8 cellular contexts compared by ENCODE assay signal in the genomic region with DNA sequence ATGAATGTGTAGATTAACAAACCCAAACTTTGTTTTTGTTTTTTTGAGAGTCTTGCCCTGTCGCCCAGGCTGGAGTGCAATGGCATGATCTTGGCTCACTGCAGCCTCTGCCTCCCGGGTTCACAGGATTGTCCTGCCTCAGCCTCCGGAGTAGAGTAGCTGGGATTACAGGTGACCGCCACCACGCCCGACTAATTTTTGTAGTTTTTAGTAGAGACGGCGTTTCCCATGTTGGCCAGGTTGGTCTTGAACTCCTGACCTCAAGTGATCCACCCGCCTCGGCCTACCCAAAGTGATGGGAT. TPM values are rescaled to one million over a fixed set of nuclear protein-coding genes. Genes with fewer than 3 reads are reported as not detected.
DNase-seq lines count a peak whose midpoint lies in the region; ATAC-seq, FAIRE-seq and TF ChIP-seq lines count a peak whose summit lies in the region.
"Not testable (repeated sequence)": the region's sequence is repeated elsewhere in the genome, so short reads cannot be mapped to it uniquely, and the experiment has no call there.

No MANE protein-coding gene starts in this region.

- peak overlapping the region; percentile 95 for H3K9ac ChIP-seq in endothelial cell of umbilical vein (replicated peaks; ENCODE audit: extremely low read depth, insufficient read depth, low read length)
- H3K9ac ChIP-seq in kidney (ENCODE audit: low read length in 2 of 2) = peak overlapping the region; percentile 54 to 99
- H3K9ac ChIP-seq in neural progenitor cell = not testable (repeated sequence)

- FAIRE-seq in endothelial cell of umbilical vein (lab: Jason Lieb, UNC) = peak; percentile 50
- not testable (repeated sequence) for FAIRE-seq in kidney (lab: Jason Lieb, UNC)

- POLR2A ChIA-PET in T-cell (lab: Charles Lee) = interaction anchor here (0.6 to 1.7 kb wide), 8 partner anchors 21 to 1521 kb away, joined by 3 to 11 read pairs (median 4); a partner anchor contains a TSS
- POLR2A ChIA-PET in endothelial cell of umbilical vein (lab: Charles Lee) = interaction anchor here (0.6 to 3.0 kb wide), 5 partner anchors 19 to 62 kb away, joined by 3 to 21 read pairs (median 6); a partner anchor contains a TSS

- peaks cover 14% of the 10 kb centered on the region for H3K36me3 Mint-ChIP-seq in T-cell
- not testable (repeated sequence) for H3K36me3 Mint-ChIP-seq in neural progenitor cell

- ATAC-seq in T-cell (replicated peaks in 1 of 4) = not testable (repeated sequence)

- H3K9me3 Mint-ChIP-seq in T-cell, neural progenitor cell: not testable (repeated sequence)

- H3K4me1 ChIP-seq in BE2C; endothelial cell of umbilical vein (ENCODE audit: control insufficient read depth, extremely low read depth, insufficient read depth, low read length); kidney (ENCODE audit: control insufficient read depth in 1 of 2, insufficient read depth in 1 of 2, low read depth in 1 of 2, low read length in 2 of 2); neural progenitor cell: not testable (repeated sequence)
- peaks cover 11 to 24% of the 10 kb centered on the region in 2 donors for H3K4me1 ChIP-seq in adrenal gland (replicated peaks in 1 of 2)

- peaks cover 17% of the 10 kb centered on the region for H3F3A ChIP-seq in neural progenitor cell (ENCODE audit: low read depth)

- peak overlapping the region; percentile 98 to 99 for H3K27ac Mint-ChIP-seq in T-cell
- peak overlapping the region; percentile 90 for H3K27ac Mint-ChIP-seq in neural progenitor cell

- H3K27me3 Mint-ChIP-seq in T-cell; neural progenitor cell (ENCODE audit: insufficient read depth, low read depth): not testable (repeated sequence)

- dilution Hi-C loops in endothelial cell of umbilical vein (cut with MboI; ENCODE audit: extremely low pct_ligation_motif_present, low sequenced_read_pairs) = not testable (repeated sequence)

- not testable (repeated sequence) for H3K27me3 ChIP-seq in BE2C; HL-60 (ENCODE audit: insufficient read depth, poor library complexity, severe bottlenecking); adrenal gland; endothelial cell of umbilical vein (ENCODE audit: control insufficient read depth in 2 of 2, insufficient read depth in 2 of 2, low read length in 2 of 2); neural progenitor cell

- TF ChIP-seq POLR2A in adrenal gland (IDR thresholded peaks at IDR 0.05); endothelial cell of umbilical vein (IDR thresholded peaks at IDR 0.05; ENCODE audit: low read depth, low read length): not testable (repeated sequence)

- not testable (repeated sequence) for DNase-seq in BE2C; HL-60 (ENCODE audit: low read depth in 1 of 2, low spot score in 1 of 2); T-cell; adrenal gland; endothelial cell of umbilical vein (ENCODE audit: low read depth, low spot score); neural progenitor cell (ENCODE audit: low spot score)
- peak; percentile 85 for DNase-seq in kidney
- peak in 3 of 49 donors; percentile 20 to 36 (median 25) for DNase-seq in substantia nigra (lab: John Stamatoyannopoulos, UW)

- H3K79me2 ChIP-seq in endothelial cell of umbilical vein (ENCODE audit: control insufficient read depth, insufficient read depth, low read length) (peaks cover 37% of the 10 kb centered on the region), neural progenitor cell (ENCODE audit: low read depth) (peaks cover 42% of the 10 kb centered on the region)

- not testable (repeated sequence) for BruUV-seq in endothelial cell of umbilical vein (replicated peaks; lab: Mats Ljungman, UMichigan)

- not testable (repeated sequence) for TF ChIP-seq CTCF in BE2C (IDR thresholded peaks at IDR 0.05; ENCODE audit: low read depth, low read length); HL-60 (IDR thresholded peaks at IDR 0.05; ENCODE audit: insufficient read depth, low read length); adrenal gland (IDR thresholded peaks at IDR 0.05); endothelial cell of umbilical vein (IDR thresholded peaks at IDR 0.05; ENCODE audit: extremely low read depth in 1 of 2, insufficient read depth in 1 of 2, low read depth in 1 of 2, low read length in 2 of 2); kidney (IDR thresholded peaks at IDR 0.05; ENCODE audit: borderline replicate concordance, extremely low read depth, insufficient read depth); neural progenitor cell (IDR thresholded peaks at IDR 0.05)

- H3K36me3 ChIP-seq in BE2C = peaks cover 11% of the 10 kb centered on the region
- not testable (repeated sequence) for H3K36me3 ChIP-seq in adrenal gland (replicated peaks in 1 of 2); endothelial cell of umbilical vein (ENCODE audit: control insufficient read depth in 2 of 2, extremely low read depth in 1 of 2, insufficient read depth in 2 of 2, low read length in 2 of 2); kidney (ENCODE audit: control insufficient read depth in 1 of 2, insufficient read depth in 2 of 2, low read length in 2 of 2); neural progenitor cell

- H3K4me2 ChIP-seq in endothelial cell of umbilical vein (ENCODE audit: insufficient read depth, low read length) (peak overlapping the region; percentile 64), neural progenitor cell (peak overlapping the region; percentile 84)

- H3K4me3 Mint-ChIP-seq in T-cell (peak overlapping the region; percentile 91 to 97 (median 95)), neural progenitor cell (peak overlapping the region; percentile 97)

- not testable (repeated sequence) for H4K20me1 ChIP-seq in endothelial cell of umbilical vein (replicated peaks; ENCODE audit: control insufficient read depth, extremely low read depth, insufficient read depth, low read length); neural progenitor cell (ENCODE audit: low read depth)

- intact Hi-C loops in adrenal gland (cut with DNase I); kidney (cut with DNase I): not testable (repeated sequence)
- intact Hi-C loops in endothelial cell of umbilical vein (cut with micrococcal nuclease) = loop anchor here (1.0 to 10.0 kb wide), 5 partner anchors 121 to 582 kb away; a partner anchor contains a TSS

- CTCF ChIA-PET in T-cell (lab: Charles Lee) (interaction anchor here in 1 of 2 donors (0.7 to 3.3 kb wide), 16 partner anchors 10 to 1538 kb away, joined by 3 to 25 read pairs (median 4); a partner anchor contains a TSS), endothelial cell of umbilical vein (lab: Charles Lee) (interaction anchor here (0.9 to 3.0 kb wide), 7 partner anchors 12 to 75 kb away, joined by 3 to 35 read pairs (median 6); a partner anchor contains a TSS)

- peak overlapping the region; percentile 96 for H3K4me3 ChIP-seq in BE2C (ENCODE audit: low read depth, low read length)
- H3K4me3 ChIP-seq in HL-60 (replicated peaks; ENCODE audit: insufficient read depth, low read length) = peak overlapping the region; percentile 87
- H3K4me3 ChIP-seq in adrenal gland = peak overlapping the region; percentile 53 to 88 (median 80)
- peak overlapping the region; percentile 20 to 69 (median 68) for H3K4me3 ChIP-seq in endothelial cell of umbilical vein (replicated peaks in 1 of 3; ENCODE audit: insufficient read depth in 1 of 3, low read depth in 1 of 3, low read length in 3 of 3)
- peak overlapping the region; percentile 86 to 93 for H3K4me3 ChIP-seq in kidney (ENCODE audit: low read length in 2 of 2)
- H3K4me3 ChIP-seq in neural progenitor cell = peak overlapping the region; percentile 64

- peaks cover 20 to 34% (median 29%) of the 10 kb centered on the region in 3 donors for H3K4me1 Mint-ChIP-seq in T-cell
- peaks cover 31% of the 10 kb centered on the region for H3K4me1 Mint-ChIP-seq in neural progenitor cell

- peak overlapping the region; percentile 35 for H2AFZ ChIP-seq in endothelial cell of umbilical vein (ENCODE audit: low read depth, low read length)
- H2AFZ ChIP-seq in neural progenitor cell (replicated peaks) = peak overlapping the region; percentile 81

- not testable (repeated sequence) for H3K9me1 ChIP-seq in endothelial cell of umbilical vein (replicated peaks; ENCODE audit: control insufficient read depth, extremely low read depth, insufficient read depth, low read length)

- H3K27ac ChIP-seq in HL-60 (replicated peaks) = peak overlapping the region; percentile 93
- peak overlapping the region; percentile 95 to 100 (median 99) for H3K27ac ChIP-seq in adrenal gland
- H3K27ac ChIP-seq in endothelial cell of umbilical vein (ENCODE audit: insufficient read depth, low read depth, low read length) = peak overlapping the region; percentile 82
- H3K27ac ChIP-seq in kidney (ENCODE audit: low read depth in 2 of 2, low read length in 2 of 2) = peak overlapping the region; percentile 98 to 99
- H3K27ac ChIP-seq in neural progenitor cell = not testable (repeated sequence)
- peak overlapping the region; percentile 95 for H3K27ac ChIP-seq in substantia nigra (ENCODE audit: low read depth, low read length, poor library complexity, severe bottlenecking)

- H3K9me3 ChIP-seq in BE2C; adrenal gland (replicated peaks in 1 of 3); endothelial cell of umbilical vein (replicated peaks; ENCODE audit: control insufficient read depth, insufficient read depth, low read length); kidney (ENCODE audit: control insufficient read depth in 1 of 2, low read length in 2 of 2); neural progenitor cell (ENCODE audit: low read depth): not testable (repeated sequence)

- 11 to 30% (median 18%) methylated on average over 1 to 10 of the region's 10 CpGs for WGBS in adrenal gland, 4 donors

RNA-seq across cellular contexts. Expression of a gene that starts 0.8 kb away (rescaled TPM):
- 15.7 TPM for polyA plus RNA-seq in BE2C (2012; ENCODE audit: insufficient read depth, insufficient read length, low read depth)
- total RNA-seq in T-cell = 10 to 100 TPM; 75.3 to 96.6 (median 84.4) TPM
- total RNA-seq in adrenal gland = 100 to 1,000 TPM in 4 of 8 donors, 10 to 100 TPM in 4; 44.3 to 144 (median 107) TPM
- polyA plus RNA-seq in adrenal gland = 100 to 1,000 TPM in 2 of 3 donors, 10 to 100 TPM in 1; 52.0 to 241 (median 134) TPM
- 270 and 276 TPM in 2 replicates for total RNA-seq in endothelial cell of umbilical vein
- polyA plus RNA-seq in endothelial cell of umbilical vein = 12.2 and 16.7 TPM in 2 replicates
- polyA plus RNA-seq in endothelial cell of umbilical vein (2011; cell fraction: cytosol; rRNA removed) = 19.5 and 20.9 TPM in 2 replicates
- 92.1 and 112 TPM in 2 replicates for polyA plus RNA-seq in endothelial cell of umbilical vein (2011; cell fraction: nucleus; rRNA removed)
- 88.0 and 129 TPM in 2 replicates for polyA plus RNA-seq in endothelial cell of umbilical vein (2012)
- 121 and 123 TPM in 2 replicates for polyA minus RNA-seq in endothelial cell of umbilical vein
- 37.3 TPM for polyA minus RNA-seq in endothelial cell of umbilical vein (2011; cell fraction: cytosol; rRNA and poly(A)+ RNA removed)
- polyA minus RNA-seq in endothelial cell of umbilical vein (2011; cell fraction: nucleus; rRNA and poly(A)+ RNA removed) = 167 and 236 TPM in 2 replicates
- total RNA-seq in kidney = 103 TPM
- 38.5 TPM for polyA plus RNA-seq in kidney (ENCODE audit: insufficient read depth, low read depth, low replicate concordance)
- 47.7 and 93.8 TPM in 2 replicates for total RNA-seq in neural progenitor cell (ENCODE audit: low replicate concordance)
